Comparison of ENCODE assay signal across 17 cellular contexts in the genomic region with DNA sequence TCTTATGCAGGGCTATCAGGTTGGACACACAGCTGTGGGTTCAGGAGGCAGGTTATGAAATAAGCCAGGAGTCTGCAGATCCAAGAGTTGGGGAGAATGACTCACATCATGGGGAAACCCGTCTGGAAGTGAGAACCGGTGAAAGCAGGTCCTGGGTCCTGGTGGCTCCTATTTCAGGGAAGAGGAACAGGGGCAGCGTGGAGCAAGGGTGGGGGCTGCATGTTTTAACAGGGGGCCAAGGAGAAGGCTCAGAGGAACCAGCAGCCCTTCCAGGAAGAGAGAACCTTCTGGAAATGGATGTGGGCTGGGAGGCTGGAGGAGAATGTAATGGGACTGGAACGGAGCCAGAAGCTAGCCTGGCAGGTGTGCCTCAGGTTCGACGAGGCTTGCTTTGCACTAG. TPM values are rescaled to one million over a fixed set of nuclear protein-coding genes. Genes with fewer than 3 reads are reported as not detected.
DNase-seq lines count a peak whose midpoint lies in the region; ATAC-seq lines count a peak whose summit lies in the region.
"Had no signal": no experiment of that assay in that cellular context is flagged by ENCODE, and none has a peak within 500 bp of the region (broad histone marks: within the 10 kb centered on the region; RNA-seq: fewer than 3 reads in every experiment).

No MANE protein-coding gene starts in this region.

- no peak overlapping the region for H3K4me3 ChIP-seq in adipocyte (ENCODE audit: low read length)
- H3K4me3 ChIP-seq: GM23338, SJCRH30 had no signal

- DNase-seq in AG08395 (ENCODE audit: low spot score) (peak; percentile 27), HPDE6-E6E7 (ENCODE audit: extremely low spot score) (peak; percentile 88), adipocyte (ENCODE audit: low read depth) (peak; percentile 15), iris pigment epithelial cell (ENCODE audit: low read depth) (peak; percentile 62), NOMO-1 (lab: John Stamatoyannopoulos, UW; ENCODE audit: unreplicated experiment in 2 of 2) (no peak), HT-29 (ENCODE audit: low spot score) (no peak)
- DNase-seq: activated effector memory CD4-positive, alpha-beta T cell treated with Interleukin-2 at 50 U/mL for 16 hours; BE2C; cerebellar nuclear complex; NCI-H2227 treated with DMSO at 0.1 percent for 48 hours; SJCRH30 had no signal

- H3K4me1 ChIP-seq in adipocyte (ENCODE audit: control insufficient read depth, insufficient read depth, low read length): no peaks in the 10 kb centered on the region
- H3K4me1 ChIP-seq: BE2C, SJCRH30 had no signal

- H3K9ac ChIP-seq in adipocyte (ENCODE audit: low read length): no peak overlapping the region

- H3K9me3 ChIP-seq in adipocyte (ENCODE audit: control insufficient read depth, low read length): no peaks in the 10 kb centered on the region
- H3K9me3 ChIP-seq: BE2C, SJCRH30 had no signal

- ATAC-seq in HG03025 (IDR thresholded peaks at IDR 0.05; ENCODE audit: low FRiP score, unreplicated experiment) (no peak), GM21381 (IDR thresholded peaks at IDR 0.05; ENCODE audit: unreplicated experiment) (no peak)
- ATAC-seq: GM23338 had no signal

- no peaks in the 10 kb centered on the region for H3K36me3 ChIP-seq in adipocyte (ENCODE audit: control insufficient read depth, insufficient read depth, low read length, severe bottlenecking)
- H3K36me3 ChIP-seq: BE2C, SJCRH30 had no signal

- H3K27me3 ChIP-seq in adipocyte (replicated peaks; ENCODE audit: control insufficient read depth, insufficient read depth, low read length): peaks cover 30% of the 10 kb centered on the region

RNA-seq across cellular contexts. Expression of a gene that starts 7.8 kb away (rescaled TPM):
- total RNA-seq in HT-29 (2014; rRNA removed; shearing (Covaris generic)): not detected in 2 replicates
- total RNA-seq: glomerular endothelial cell, GM23338, posterior vena cava, SJCRH30, subcutaneous adipose tissue had no signal

RNA-seq across cellular contexts. Expression of a gene that starts 19.8 kb away (rescaled TPM):
- not detected in 2 replicates for total RNA-seq in HT-29 (2014; rRNA removed; shearing (Covaris generic))
- total RNA-seq: glomerular endothelial cell, GM23338, posterior vena cava, SJCRH30, subcutaneous adipose tissue had no signal

RNA-seq across cellular contexts. Expression of a gene that starts 28.5 kb away (rescaled TPM):
- not detected in 2 replicates for total RNA-seq in HT-29 (2014; rRNA removed; shearing (Covaris generic))
- total RNA-seq: glomerular endothelial cell, GM23338, posterior vena cava, SJCRH30, subcutaneous adipose tissue had no signal

RNA-seq across cellular contexts. Expression of a gene that starts 36.9 kb away (rescaled TPM):
- total RNA-seq in HT-29 (2014; rRNA removed; shearing (Covaris generic)): not detected in 2 replicates
- total RNA-seq: glomerular endothelial cell, GM23338, posterior vena cava, SJCRH30, subcutaneous adipose tissue had no signal

Comparison
In these comparisons a context has a peak if more than half of its experiments do, and no peak if none do; other contexts are left out.
1. DNase-seq: peak in AG08395 (single experiment), HPDE6-E6E7 (single experiment), adipocyte (single experiment) and iris pigment epithelial cell (single experiment); none in NOMO-1 (0 of 2) and HT-29 (single experiment).